Comparison of ENCODE assay signal across 8 cellular contexts in genomic region chr16:9092963-9093477, GRCh38. TPM values are rescaled to one million over a fixed set of nuclear protein-coding genes. Genes with fewer than 3 reads are reported as not detected.
DNase-seq lines count a peak whose midpoint lies in the region; ATAC-seq, FAIRE-seq and TF ChIP-seq lines count a peak whose summit lies in the region.

No MANE protein-coding gene starts in this region.

- H3K79me2 ChIP-seq in OCI-LY3 (ENCODE audit: low read length) = peaks cover 65% of the 10 kb centered on the region

- no peak overlapping the region for H2AFZ ChIP-seq in OCI-LY3 (ENCODE audit: low read depth, low read length)

- H3K9ac ChIP-seq in OCI-LY3 (ENCODE audit: low read length) (peak overlapping the region; percentile 90), kidney (ENCODE audit: low read length in 2 of 2) (peak overlapping the region; percentile 83 to 95)

- DNase-seq in GM12865 (ENCODE audit: low read depth) (peak; percentile 37), astrocyte of the hippocampus (ENCODE audit: low read depth, low spot score) (peak; percentile 31), kidney (peak; percentile 72), DMS153 treated with DMSO at 0.1 percent for 48 hours (lab: John Stamatoyannopoulos, UW; ENCODE audit: unreplicated experiment) (no peak)
- peak in 1 of 2 donors; percentile 64 for DNase-seq in stimulated activated effector memory CD8-positive, alpha-beta T cell treated with anti-CD3 and anti-CD28 coated beads, Interleukin-12 subunit alpha, Interleukin-12 subunit beta, amount 100 ng/mL, for 72 hours (ENCODE audit: low spot score in 2 of 2)

- H3K27me3 ChIP-seq in OCI-LY3 (ENCODE audit: low read depth, low read length) = no peaks in the 10 kb centered on the region

- ATAC-seq in stimulated activated effector memory CD8-positive, alpha-beta T cell treated with anti-CD3 and anti-CD28 coated beads, Interleukin-12 subunit alpha, Interleukin-12 subunit beta, amount 100 ng/mL, for 72 hours = no peak
- ATAC-seq in HG03432 (IDR thresholded peaks at IDR 0.05; ENCODE audit: unreplicated experiment) (no peak), HG02588 (IDR thresholded peaks at IDR 0.05; ENCODE audit: unreplicated experiment) (no peak)

- H3K9me3 Mint-ChIP-seq in stimulated activated effector memory CD8-positive, alpha-beta T cell treated with anti-CD3 and anti-CD28 coated beads, Interleukin-12 subunit alpha, Interleukin-12 subunit beta, amount 100 ng/mL, for 72 hours = no peaks in the 10 kb centered on the region

- peaks cover 55% of the 10 kb centered on the region for H4K20me1 ChIP-seq in OCI-LY3 (ENCODE audit: insufficient read depth, low read length)

- peaks cover 80% of the 10 kb centered on the region for H3K36me3 Mint-ChIP-seq in stimulated activated effector memory CD8-positive, alpha-beta T cell treated with anti-CD3 and anti-CD28 coated beads, Interleukin-12 subunit alpha, Interleukin-12 subunit beta, amount 100 ng/mL, for 72 hours

- H3K9me3 ChIP-seq in OCI-LY3 (ENCODE audit: insufficient read depth, low read length) (no peaks in the 10 kb centered on the region), kidney (ENCODE audit: control insufficient read depth in 1 of 2, low read length in 2 of 2) (no peaks in the 10 kb centered on the region)

- H3K27ac Mint-ChIP-seq in stimulated activated effector memory CD8-positive, alpha-beta T cell treated with anti-CD3 and anti-CD28 coated beads, Interleukin-12 subunit alpha, Interleukin-12 subunit beta, amount 100 ng/mL, for 72 hours = peak overlapping the region; percentile 99

- peak overlapping the region; percentile 81 for H3K4me2 ChIP-seq in OCI-LY3 (ENCODE audit: low read length)

- intact Hi-C loops in kidney (cut with DNase I) = no loop called here

- H3K36me3 ChIP-seq in OCI-LY3 (replicated peaks; ENCODE audit: low read depth, low read length) = peaks cover 42% of the 10 kb centered on the region
- H3K36me3 ChIP-seq in kidney (ENCODE audit: control insufficient read depth in 1 of 2, insufficient read depth in 2 of 2, low read length in 2 of 2) = peaks cover 0 to 5% of the 10 kb centered on the region in 2 donors

- peaks cover 57% of the 10 kb centered on the region for H3K4me1 Mint-ChIP-seq in stimulated activated effector memory CD8-positive, alpha-beta T cell treated with anti-CD3 and anti-CD28 coated beads, Interleukin-12 subunit alpha, Interleukin-12 subunit beta, amount 100 ng/mL, for 72 hours

- H3K27ac ChIP-seq in OCI-LY3 (ENCODE audit: low read length) (peak overlapping the region; percentile 66), kidney (ENCODE audit: low read depth in 2 of 2, low read length in 2 of 2) (peak overlapping the region; percentile 97 to 99)

- TF ChIP-seq CTCF in GM12865 (IDR thresholded peaks at IDR 0.05; ENCODE audit: insufficient read depth, low read depth, low read length, missing control alignments) (no peak), OCI-LY3 (IDR thresholded peaks at IDR 0.05; ENCODE audit: low read depth, low read length) (no peak), kidney (IDR thresholded peaks at IDR 0.05; ENCODE audit: borderline replicate concordance, extremely low read depth, insufficient read depth) (no peak)

- H3K4me3 ChIP-seq in GM12865 (ENCODE audit: low read depth, low read length) (peak overlapping the region; percentile 67), OCI-LY3 (ENCODE audit: low read length) (peak overlapping the region; percentile 91), kidney (ENCODE audit: low read length in 2 of 2) (peak overlapping the region; percentile 78 to 87)

- no peak for FAIRE-seq in kidney (lab: Jason Lieb, UNC)

- peak overlapping the region; percentile 100 for H3K4me3 Mint-ChIP-seq in stimulated activated effector memory CD8-positive, alpha-beta T cell treated with anti-CD3 and anti-CD28 coated beads, Interleukin-12 subunit alpha, Interleukin-12 subunit beta, amount 100 ng/mL, for 72 hours

- H3K4me1 ChIP-seq in OCI-LY3 (ENCODE audit: low read length) = peaks cover 25% of the 10 kb centered on the region
- peaks cover 21 to 27% of the 10 kb centered on the region in 2 donors for H3K4me1 ChIP-seq in kidney (ENCODE audit: control insufficient read depth in 1 of 2, insufficient read depth in 1 of 2, low read depth in 1 of 2, low read length in 2 of 2)

RNA-seq across cellular contexts. Expression of gene HAPSTR1, which starts 1.6 kb away (rescaled TPM):
- 77.0 TPM for total RNA-seq in kidney
- polyA plus RNA-seq in kidney (ENCODE audit: insufficient read depth, low read depth, low replicate concordance) = 14.7 TPM
